ENCODE assay signal across 30 cellular contexts in genomic region chr5:175519006-175519405, GRCh38. TPM values are rescaled to one million over a fixed set of nuclear protein-coding genes. Genes with fewer than 3 reads are reported as not detected.
DNase-seq lines count a peak whose midpoint lies in the region; ATAC-seq, FAIRE-seq and TF ChIP-seq lines count a peak whose summit lies in the region.
"Had no signal": no experiment of that assay in that cellular context is flagged by ENCODE, and none has a peak within 500 bp of the region (broad histone marks: within the 10 kb centered on the region; RNA-seq: fewer than 3 reads in every experiment).

No MANE protein-coding gene starts in this region.

- no peaks in the 10 kb centered on the region for H3K27me3 ChIP-seq in CD4-positive, alpha-beta memory T cell (ENCODE audit: insufficient read depth, low read length)
- no peaks in the 10 kb centered on the region for H3K27me3 ChIP-seq in astrocyte (ENCODE audit: insufficient read depth, low read length)
- H3K27me3 ChIP-seq in SK-N-SH (ENCODE audit: insufficient read depth), result no peaks in the 10 kb centered on the region
- H3K27me3 ChIP-seq: SJSA1 had no signal

- no peak overlapping the region for H3K4me3 ChIP-seq in CD4-positive, alpha-beta memory T cell (ENCODE audit: low read length in 2 of 2)
- H3K4me3 ChIP-seq in astrocyte (ENCODE audit: insufficient read depth, low read depth, low read length) (no peak overlapping the region), SK-N-SH (ENCODE audit: low read depth in 2 of 2, low read length in 1 of 2) (no peak overlapping the region)
- H3K4me3 ChIP-seq: GM12878, lower lobe of right lung, psoas muscle, SJSA1 had no signal

- no peak for TF ChIP-seq RAD21 in SK-N-SH (IDR thresholded peaks at IDR 0.05; ENCODE audit: low read length)

- no peak for DNase-seq in activated T-cell treated with anti-CD3 and anti-CD28 coated beads, Interleukin-2, amount 50 U/mL, for 24 hours
- DNase-seq in activated T-cell treated with anti-CD3 and anti-CD28 coated beads for 4 hours (no peak), astrocyte (ENCODE audit: low read depth) (no peak), NCI-H1436 (lab: John Stamatoyannopoulos, UW) (no peak), SK-N-SH (no peak)
- no peak for DNase-seq in CD4-positive, alpha-beta memory T cell
- DNase-seq in activated CD4-positive, alpha-beta memory T cell treated with anti-CD3 and anti-CD28 coated beads, Interleukin-2, amount 10 ng/mL, durations not matched to agents 7 days and 5 days, result no peak
- DNase-seq: activated effector memory CD4-positive, alpha-beta T cell treated with Interleukin-2 at 50 U/mL for 16 hours; amygdala; DMS153; kidney glomerular epithelial cell; lower lobe of right lung; midbrain; MM.1S; naive B cell; NCI-H1105 treated with DMSO at 0.1 percent for 48 hours; NCI-H2029; NCI-H510A treated with DMSO at 0.1 percent for 48 hours; occipital lobe; psoas muscle; stimulated activated CD4-positive, alpha-beta T cell treated with anti-CD3 and anti-CD28 coated beads, Interleukin-4, amount 100 ng/mL, for 24 hours; substantia nigra had no signal

- H3K36me3 ChIP-seq in CD4-positive, alpha-beta memory T cell (ENCODE audit: insufficient read depth, low read length), result peaks cover 11% of the 10 kb centered on the region
- H3K36me3 ChIP-seq in astrocyte (ENCODE audit: insufficient read depth, low read length) (peaks cover 41% of the 10 kb centered on the region), SK-N-SH (replicated peaks in 1 of 2; ENCODE audit: control insufficient read depth in 1 of 2, insufficient read depth in 2 of 2, low read length in 1 of 2) (peaks cover 49 to 89% of the 10 kb centered on the region in 2 experiments)

- H4K20me1 ChIP-seq in astrocyte (ENCODE audit: insufficient read depth, low read length) (no peaks in the 10 kb centered on the region), SK-N-SH (ENCODE audit: insufficient read depth) (no peaks in the 10 kb centered on the region)

- no peak for TF ChIP-seq CTCF in astrocyte (IDR thresholded peaks at IDR 0.05; ENCODE audit: insufficient read depth, low read depth, low read length)
- TF ChIP-seq CTCF in SK-N-SH (IDR thresholded peaks at IDR 0.05), result no peak

- H3K4me2 ChIP-seq in astrocyte (ENCODE audit: low read length) (no peak overlapping the region), SK-N-SH (no peak overlapping the region)

- POLR2A ChIA-PET in CD4-positive, alpha-beta memory T cell (lab: Charles Lee; ENCODE audit: partially characterized antibody), result interaction anchor here (1.2 to 8.5 kb wide), 5 partner anchors 10 to 40 kb away, joined by 3 to 69 read pairs (median 4); partner anchors contain the start of gene SFXN1
- POLR2A ChIA-PET in activated CD4-positive, alpha-beta memory T cell treated with anti-CD3 and anti-CD28 coated beads, Interleukin-2, amount 10 ng/mL, durations not matched to agents 7 days and 5 days (lab: Charles Lee), result interaction anchor here (9.6 kb wide), 1 partner anchor 40 kb away, joined by 97 read pairs; the partner anchor contains the start of gene SFXN1
- POLR2A ChIA-PET in SK-N-SH (lab: Yijun Ruan, JAX), result no interaction called here

- 89% methylated on average over 2 of the region's 2 CpGs for WGBS in SK-N-SH (ENCODE audit: low lambda C conversion rate)

- no peaks in the 10 kb centered on the region for H3K9me2 ChIP-seq in SK-N-SH

- H3K4me1 Mint-ChIP-seq in activated T-cell treated with anti-CD3 and anti-CD28 coated beads, Interleukin-2, amount 50 U/mL, for 24 hours (ENCODE audit: low read depth), result peaks cover 93% of the 10 kb centered on the region
- H3K4me1 Mint-ChIP-seq in CD4-positive, alpha-beta memory T cell, result peaks cover 56 to 88% (median 75%) of the 10 kb centered on the region in 4 donors
- H3K4me1 Mint-ChIP-seq in activated CD4-positive, alpha-beta memory T cell treated with anti-CD3 and anti-CD28 coated beads, Interleukin-2, amount 10 ng/mL, durations not matched to agents 7 days and 5 days, result peaks cover 79% of the 10 kb centered on the region
- H3K4me1 Mint-ChIP-seq in astrocyte (ENCODE audit: low read depth, unreplicated experiment), result peaks cover 24% of the 10 kb centered on the region
- H3K4me1 Mint-ChIP-seq: naive B cell had no signal

- peaks cover 97% of the 10 kb centered on the region for H3K36me3 Mint-ChIP-seq in activated T-cell treated with anti-CD3 and anti-CD28 coated beads, Interleukin-2, amount 50 U/mL, for 24 hours (ENCODE audit: low read depth)
- peaks cover 52 to 73% of the 10 kb centered on the region in 2 donors for H3K36me3 Mint-ChIP-seq in CD4-positive, alpha-beta memory T cell
- peaks cover 93% of the 10 kb centered on the region for H3K36me3 Mint-ChIP-seq in activated CD4-positive, alpha-beta memory T cell treated with anti-CD3 and anti-CD28 coated beads, Interleukin-2, amount 10 ng/mL, durations not matched to agents 7 days and 5 days (ENCODE audit: low read depth)
- peaks cover 31% of the 10 kb centered on the region for H3K36me3 Mint-ChIP-seq in astrocyte (ENCODE audit: low read depth, unreplicated experiment)

- H3K4me1 ChIP-seq in CD4-positive, alpha-beta memory T cell (ENCODE audit: insufficient read depth, low read length), result peaks cover 82% of the 10 kb centered on the region
- peaks cover 18% of the 10 kb centered on the region for H3K4me1 ChIP-seq in astrocyte (ENCODE audit: insufficient read depth, low read length)
- no peaks in the 10 kb centered on the region; a peak in 1 of 4 replicates for H3K4me1 ChIP-seq in SK-N-SH (ENCODE audit: control insufficient read depth in 1 of 2, insufficient read depth in 2 of 2, low read depth in 1 of 2, low read length in 1 of 2)
- H3K4me1 ChIP-seq: lower lobe of right lung, psoas muscle had no signal

- no peak overlapping the region for H2AFZ ChIP-seq in astrocyte (ENCODE audit: low read depth, low read length)
- H2AFZ ChIP-seq in SK-N-SH (ENCODE audit: low read depth), result no peak overlapping the region

- peak overlapping the region; percentile 99 for H3K27ac Mint-ChIP-seq in activated T-cell treated with anti-CD3 and anti-CD28 coated beads, Interleukin-2, amount 50 U/mL, for 24 hours
- peak overlapping the region in 5 of 7 donors; percentile 80 to 95 (median 92) for H3K27ac Mint-ChIP-seq in CD4-positive, alpha-beta memory T cell
- H3K27ac Mint-ChIP-seq in activated CD4-positive, alpha-beta memory T cell treated with anti-CD3 and anti-CD28 coated beads, Interleukin-2, amount 10 ng/mL, durations not matched to agents 7 days and 5 days, result peak overlapping the region; percentile 94
- H3K27ac Mint-ChIP-seq in astrocyte (ENCODE audit: unreplicated experiment), result no peak overlapping the region
- H3K27ac Mint-ChIP-seq: type B pancreatic cell had no signal

- H3K9ac ChIP-seq in astrocyte (ENCODE audit: low read length), result no peak overlapping the region
- H3K9ac ChIP-seq in SK-N-SH, result no peak overlapping the region

- no peaks in the 10 kb centered on the region for H3F3A ChIP-seq in SK-N-SH (replicated peaks; ENCODE audit: insufficient read depth)

- ATAC-seq in GM18520 (IDR thresholded peaks at IDR 0.05; ENCODE audit: unreplicated experiment), result no peak
- ATAC-seq: GM12878, lower lobe of right lung, psoas muscle had no signal

- H3K27ac ChIP-seq in CD4-positive, alpha-beta memory T cell (ENCODE audit: low read depth, low read length), result no peak overlapping the region
- H3K27ac ChIP-seq in astrocyte (ENCODE audit: low read depth, low read length), result peak overlapping the region; percentile 81
- H3K27ac ChIP-seq in SK-N-SH (ENCODE audit: low read depth in 2 of 2, low read length in 1 of 2), result no peak overlapping the region
- H3K27ac ChIP-seq: lower lobe of right lung, psoas muscle, RWPE1 had no signal

- peak overlapping the region; percentile 72 for H3K4me3 Mint-ChIP-seq in activated T-cell treated with anti-CD3 and anti-CD28 coated beads, Interleukin-2, amount 50 U/mL, for 24 hours
- H3K4me3 Mint-ChIP-seq in CD4-positive, alpha-beta memory T cell, result peak overlapping the region in 3 of 8 donors; percentile 40 to 68 (median 53)
- H3K4me3 Mint-ChIP-seq in activated CD4-positive, alpha-beta memory T cell treated with anti-CD3 and anti-CD28 coated beads, Interleukin-2, amount 10 ng/mL, durations not matched to agents 7 days and 5 days, result no peak overlapping the region
- no peak overlapping the region for H3K4me3 Mint-ChIP-seq in astrocyte (ENCODE audit: unreplicated experiment)
- H3K4me3 Mint-ChIP-seq: naive B cell, type B pancreatic cell had no signal

- intact Hi-C loops in CD4-positive, alpha-beta memory T cell (cut with micrococcal nuclease), result no loop called here

- H3K79me2 ChIP-seq in astrocyte (ENCODE audit: insufficient read depth, low read length), result no peaks in the 10 kb centered on the region
- H3K79me2 ChIP-seq in SK-N-SH (ENCODE audit: insufficient read depth), result no peaks in the 10 kb centered on the region

- FAIRE-seq in astrocyte (lab: Jason Lieb, UNC), result no peak
- FAIRE-seq: frontal cortex, GM12878, H1, TTC549 had no signal

- peaks cover 0 to 4% of the 10 kb centered on the region in 2 donors for H3K9me3 ChIP-seq in CD4-positive, alpha-beta memory T cell (ENCODE audit: control insufficient read depth in 1 of 2, low read length in 2 of 2)
- H3K9me3 ChIP-seq in astrocyte (ENCODE audit: insufficient read depth, low read depth, low read length) (no peaks in the 10 kb centered on the region), SK-N-SH (no peaks in the 10 kb centered on the region)
- H3K9me3 ChIP-seq: lower lobe of right lung, psoas muscle, SJSA1 had no signal

- CTCF ChIA-PET in CD4-positive, alpha-beta memory T cell (lab: Charles Lee; ENCODE audit: partially characterized antibody), result interaction anchor here (1.4 to 4.1 kb wide), 3 partner anchors 15 to 134 kb away, joined by 3 to 37 read pairs (median 5); no protein-coding TSS in a partner anchor
- CTCF ChIA-PET in activated CD4-positive, alpha-beta memory T cell treated with anti-CD3 and anti-CD28 coated beads, Interleukin-2, amount 10 ng/mL, durations not matched to agents 7 days and 5 days (lab: Charles Lee), result interaction anchor here (0.9 to 2.8 kb wide), 3 partner anchors 11 to 54 kb away, joined by 3 to 14 read pairs (median 7); no protein-coding TSS in a partner anchor
- CTCF ChIA-PET in SK-N-SH (lab: Yijun Ruan, JAX), result interaction anchor here (0.9 to 6.7 kb wide), 3 partner anchors 14 to 211 kb away, joined by 3 to 46 read pairs (median 4); no protein-coding TSS in a partner anchor

- H3K9me3 Mint-ChIP-seq in activated T-cell treated with anti-CD3 and anti-CD28 coated beads, Interleukin-2, amount 50 U/mL, for 24 hours, result peaks cover 11% of the 10 kb centered on the region
- peaks cover 0 to 7% (median 4%) of the 10 kb centered on the region in 8 donors for H3K9me3 Mint-ChIP-seq in CD4-positive, alpha-beta memory T cell
- H3K9me3 Mint-ChIP-seq in activated CD4-positive, alpha-beta memory T cell treated with anti-CD3 and anti-CD28 coated beads, Interleukin-2, amount 10 ng/mL, durations not matched to agents 7 days and 5 days, result peaks cover 12% of the 10 kb centered on the region
- H3K9me3 Mint-ChIP-seq in astrocyte (ENCODE audit: unreplicated experiment), result no peaks in the 10 kb centered on the region
- H3K9me3 Mint-ChIP-seq: type B pancreatic cell had no signal

- no peak for TF ChIP-seq EP300 in SK-N-SH (IDR thresholded peaks at IDR 0.05; ENCODE audit: borderline replicate concordance in 1 of 2, low read depth in 1 of 2, low read length in 1 of 2)

- no peaks in the 10 kb centered on the region for H3K27me3 Mint-ChIP-seq in activated T-cell treated with anti-CD3 and anti-CD28 coated beads, Interleukin-2, amount 50 U/mL, for 24 hours
- no peaks in the 10 kb centered on the region for H3K27me3 Mint-ChIP-seq in CD4-positive, alpha-beta memory T cell
- no peaks in the 10 kb centered on the region for H3K27me3 Mint-ChIP-seq in activated CD4-positive, alpha-beta memory T cell treated with anti-CD3 and anti-CD28 coated beads, Interleukin-2, amount 10 ng/mL, durations not matched to agents 7 days and 5 days
- H3K27me3 Mint-ChIP-seq in astrocyte (ENCODE audit: low read depth, unreplicated experiment), result no peaks in the 10 kb centered on the region
- H3K27me3 Mint-ChIP-seq: naive B cell, type B pancreatic cell had no signal

RNA-seq across cellular contexts. Expression of gene SFXN1, which starts 40.6 kb away (rescaled TPM):
- total RNA-seq in CD4-positive, alpha-beta memory T cell, result 100 to 1,000 TPM in 1 of 2 experiments, 10 to 100 TPM in 1; 99.2 to 111 TPM
- 10 to 100 TPM; 75.9 to 83.9 TPM for polyA plus RNA-seq in CD4-positive, alpha-beta memory T cell
- 100 to 1,000 TPM; 206 to 216 TPM for total RNA-seq in activated CD4-positive, alpha-beta memory T cell treated with anti-CD3 and anti-CD28 coated beads, Interleukin-2, amount 10 ng/mL, durations not matched to agents 7 days and 5 days
- total RNA-seq in astrocyte, result 84.1 and 89.4 TPM in 2 replicates
- polyA plus RNA-seq in SK-N-SH (2012; rRNA removed), result 73.6 and 90.9 TPM in 2 replicates
- polyA plus RNA-seq in SK-N-SH (2012; cell fraction: cytosol; rRNA removed), result 68.3 and 90.9 TPM in 2 replicates
- 41.8 and 62.5 TPM in 2 replicates for polyA plus RNA-seq in SK-N-SH (2012; cell fraction: nucleus; rRNA removed)
